ENCODE assay signal across 18 cellular contexts in genomic region chr6:62903263-62903662, GRCh38.
DNase-seq lines count a peak whose midpoint lies in the region; ATAC-seq, FAIRE-seq and TF ChIP-seq lines count a peak whose summit lies in the region.
"Had no signal": no experiment of that assay in that cellular context is flagged by ENCODE, and none has a peak within 500 bp of the region (broad histone marks: within the 10 kb centered on the region; RNA-seq: fewer than 3 reads in every experiment).

No MANE protein-coding gene starts in this region.

- no peak overlapping the region for H3K14ac ChIP-seq in IMR-90 (replicated peaks; ENCODE audit: low read depth, low read length)
- no peak overlapping the region for H3K14ac ChIP-seq in H1 (ENCODE audit: insufficient read length)

- H2BK20ac ChIP-seq in IMR-90 (ENCODE audit: low read depth, low read length) (no peak overlapping the region), H1 (ENCODE audit: low read length) (no peak overlapping the region)

- H4K8ac ChIP-seq in IMR-90 (ENCODE audit: low read depth in 2 of 2, low read length in 2 of 2) (no peak overlapping the region), H1 (ENCODE audit: extremely low read depth, insufficient read depth, low read length) (no peak overlapping the region)

- TF ChIP-seq EP300 in A549 (IDR thresholded peaks at IDR 0.05) (no peak), H1 (IDR thresholded peaks at IDR 0.05; ENCODE audit: borderline replicate concordance in 1 of 2, low read depth in 2 of 2, low read length in 2 of 2) (no peak)

- no peak overlapping the region for H2AK9ac ChIP-seq in IMR-90 (replicated peaks; ENCODE audit: low read depth, low read length, poor library complexity)

- H3K9ac ChIP-seq in IMR-90 (ENCODE audit: low read depth, low read length): no peak overlapping the region
- H3K9ac ChIP-seq in H1 (replicated peaks in 1 of 4; ENCODE audit: extremely low read depth in 1 of 4, low read depth in 3 of 4, low read length in 3 of 4): no peak overlapping the region
- H3K9ac ChIP-seq: BLaER1 treated with 17β-estradiol and CSF1 and Interleukin-3, amounts not matched to agents 10 nM and 100 nM had no signal

- no peak overlapping the region for H3K23ac ChIP-seq in IMR-90 (ENCODE audit: low read depth, low read length)
- no peak overlapping the region for H3K23ac ChIP-seq in H1 (ENCODE audit: insufficient read length)

- TF ChIP-seq CTCF in A549 (IDR thresholded peaks at IDR 0.05) (no peak), IMR-90 (conservative IDR thresholded peaks at IDR 0.05; ENCODE audit: low read depth, low read length) (no peak), H1 (IDR thresholded peaks at IDR 0.05; ENCODE audit: control extremely low read depth in 1 of 3, insufficient read depth in 1 of 3, low read depth in 1 of 3, low read length in 3 of 3) (no peak)

- H4K20me1 ChIP-seq in IMR-90 (ENCODE audit: insufficient read depth, low read length): no peaks in the 10 kb centered on the region
- H4K20me1 ChIP-seq in H1 (replicated peaks in 1 of 2; ENCODE audit: control insufficient read depth in 1 of 2, insufficient read depth in 2 of 2, low read length in 2 of 2): no peaks in the 10 kb centered on the region
- H4K20me1 ChIP-seq: BLaER1 treated with 17β-estradiol and CSF1 and Interleukin-3, amounts not matched to agents 10 nM and 100 nM had no signal

- no peak for ATAC-seq in A549
- no peak for ATAC-seq in IMR-90 (ENCODE audit: low read depth)
- ATAC-seq in GM21529 (IDR thresholded peaks at IDR 0.05; ENCODE audit: unreplicated experiment): no peak
- ATAC-seq: CD8-positive, alpha-beta T cell had no signal

- H3K79me2 ChIP-seq in H1 (ENCODE audit: control insufficient read depth in 1 of 2, insufficient read depth in 2 of 2, low read length in 2 of 2): no peaks in the 10 kb centered on the region

- 23% methylated on average over 1 of the region's 1 CpG for whole genome bisulfite sequencing in A549 (ENCODE audit: missing lambda C conversion rate)
- no CpG with 5 or more reads among the region's 1 CpG for WGBS in IMR-90 (ENCODE audit: extremely low coverage in 2 of 2, insufficient read length in 1 of 2), 2 experiments
- 87% methylated on average over 1 of the region's 1 CpG; no CpG with 5 or more reads in 1 of the 2 experiments for WGBS in H1 (ENCODE audit: extremely low coverage in 1 of 2, insufficient coverage in 1 of 2, insufficient read length in 1 of 2, insufficient replicate concordance in 2 of 2, low coverage in 1 of 2, low lambda C conversion rate in 2 of 2, missing lambda C conversion rate in 1 of 2), 2 experiments

- H2AK5ac ChIP-seq in IMR-90 (ENCODE audit: low read depth, low read length): no peak overlapping the region
- H2AK5ac ChIP-seq in H1 (ENCODE audit: low read depth, low read length): no peak overlapping the region

- TF ChIP-seq RAD21 in A549 (conservative IDR thresholded peaks at IDR 0.05 in 1 of 2, IDR thresholded peaks at IDR 0.05 in 1 of 2) (no peak), IMR-90 (IDR thresholded peaks at IDR 0.05; ENCODE audit: low read length) (no peak), H1 (IDR thresholded peaks at IDR 0.05 in 1 of 2, conservative IDR thresholded peaks at IDR 0.05 in 1 of 2; ENCODE audit: low read depth in 2 of 2, low read length in 2 of 2) (no peak)

- dilution Hi-C loops in IMR-90 (cut with HindIII; ENCODE audit: low sequenced_read_pairs, unreplicated experiment): no loop called here

- no peak overlapping the region for H3K4me3 ChIP-seq in A549
- no peak overlapping the region for H3K4me3 ChIP-seq in IMR-90 (ENCODE audit: insufficient read depth, low read depth, low read length)
- no peak overlapping the region for H3K4me3 ChIP-seq in H1 (ENCODE audit: extremely low read depth in 1 of 4, insufficient read depth in 2 of 4, low read depth in 3 of 4, low read length in 4 of 4)
- H3K4me3 ChIP-seq: BLaER1 treated with 17β-estradiol and CSF1 and Interleukin-3, amounts not matched to agents 10 nM and 100 nM had no signal

- H2AFZ ChIP-seq in IMR-90 (replicated peaks; ENCODE audit: low read length, poor library complexity): no peak overlapping the region
- no peak overlapping the region for H2AFZ ChIP-seq in H1 (ENCODE audit: low read length)

- no peaks in the 10 kb centered on the region for H3K27me3 ChIP-seq in IMR-90 (ENCODE audit: control insufficient read depth, insufficient read depth, low read length)
- H3K27me3 ChIP-seq in H1 (replicated peaks in 1 of 4; ENCODE audit: control insufficient read depth in 3 of 4, extremely low read depth in 1 of 4, insufficient read depth in 3 of 4, low read length in 3 of 4): no peaks in the 10 kb centered on the region
- H3K27me3 ChIP-seq: BLaER1 treated with 17β-estradiol and CSF1 and Interleukin-3, amounts not matched to agents 10 nM and 100 nM had no signal

- H4K5ac ChIP-seq in IMR-90 (ENCODE audit: low read depth, low read length) (no peak overlapping the region), H1 (ENCODE audit: insufficient read length, low read depth, low read length) (no peak overlapping the region)

- no peaks in the 10 kb centered on the region for H3K79me1 ChIP-seq in IMR-90 (ENCODE audit: low read depth in 1 of 2, low read length in 2 of 2)
- no peaks in the 10 kb centered on the region for H3K79me1 ChIP-seq in H1 (ENCODE audit: low read depth, low read length)

- H3K56ac ChIP-seq in IMR-90 (ENCODE audit: extremely low read depth, insufficient read depth, low read length) (no peak overlapping the region), H1 (replicated peaks; ENCODE audit: insufficient read length, low read depth, low read length) (no peak overlapping the region)

- no peak for DNase-seq in A549 (ENCODE audit: low read depth in 1 of 2, low spot score in 1 of 2)
- DNase-seq in IMR-90: no peak
- DNase-seq in H1 (ENCODE audit: low read depth in 1 of 2, low spot score in 2 of 2): no peak
- no peak for DNase-seq in NCI-H146 treated with DMSO at 0.1 percent for 48 hours (lab: John Stamatoyannopoulos, UW; ENCODE audit: unreplicated experiment)
- DNase-seq: 8988T; AML-193; Caco-2; Calu3; CD4-positive, alpha-beta T cell; CD8-positive, alpha-beta T cell; DMS79 treated with DMSO at 0.1 percent for 48 hours; GF-D8 had no signal

- no peak overlapping the region for H3K4me2 ChIP-seq in A549
- H3K4me2 ChIP-seq in IMR-90 (ENCODE audit: low read depth, low read length): no peak overlapping the region
- no peak overlapping the region for H3K4me2 ChIP-seq in H1 (ENCODE audit: insufficient read depth in 1 of 2, low read depth in 2 of 2, low read length in 2 of 2)
- H3K4me2 ChIP-seq: BLaER1 treated with 17β-estradiol and CSF1 and Interleukin-3, amounts not matched to agents 10 nM and 100 nM had no signal

- no peak for FAIRE-seq in A549 (lab: Jason Lieb, UNC)
- no peak for FAIRE-seq in H1 (lab: Jason Lieb, UNC)
- FAIRE-seq: A204.1, D721Med, GM12891 had no signal

- H3K27ac ChIP-seq in A549 (no peak overlapping the region), IMR-90 (ENCODE audit: insufficient read depth, low read length) (no peak overlapping the region), H1 (ENCODE audit: low read depth, low read length) (no peak overlapping the region)
- H3K27ac ChIP-seq: BLaER1 treated with 17β-estradiol and CSF1 and Interleukin-3, amounts not matched to agents 10 nM and 100 nM; C4-2B had no signal

- H3K36me3 ChIP-seq in IMR-90 (ENCODE audit: control insufficient read depth, insufficient read depth, low read length) (no peaks in the 10 kb centered on the region), H1 (ENCODE audit: control insufficient read depth in 2 of 4, insufficient read depth in 4 of 4, low read length in 3 of 4) (no peaks in the 10 kb centered on the region)
- H3K36me3 ChIP-seq: BLaER1 treated with 17β-estradiol and CSF1 and Interleukin-3, amounts not matched to agents 10 nM and 100 nM had no signal

- no TSS peak for BruUV-seq in IMR-90 (replicated peaks; lab: Mats Ljungman, UMichigan)

- H4K91ac ChIP-seq in IMR-90 (ENCODE audit: insufficient read depth, low read depth, low read length) (no peak overlapping the region), H1 (replicated peaks; ENCODE audit: insufficient read length, low read length) (no peak overlapping the region)

- CTCF ChIA-PET in A549 (lab: Yijun Ruan, JAX) (no interaction called here), IMR-90 (lab: Yijun Ruan, JAX) (no interaction called here), H1 (lab: Charles Lee; ENCODE audit: partially characterized antibody) (interaction anchor here (1.1 kb wide), 1 partner anchor 404 kb away, joined by 3 read pairs; no protein-coding TSS in a partner anchor)

- no peak overlapping the region for H3K18ac ChIP-seq in IMR-90 (ENCODE audit: low read depth, low read length)
- H3K18ac ChIP-seq in H1 (ENCODE audit: extremely low read depth, low read length): no peak overlapping the region

- POLR2A ChIA-PET in A549 (lab: Yijun Ruan, JAX) (no interaction called here), IMR-90 (lab: Charles Lee; ENCODE audit: unreplicated experiment) (no interaction called here), H1 (lab: Charles Lee; ENCODE audit: partially characterized antibody) (no interaction called here)

- no peak overlapping the region for H2BK15ac ChIP-seq in IMR-90 (ENCODE audit: low read depth, low read length)
- no peak overlapping the region for H2BK15ac ChIP-seq in H1 (ENCODE audit: low read length)

- H3K4ac ChIP-seq in IMR-90 (ENCODE audit: low read depth, low read length): no peak overlapping the region
- H3K4ac ChIP-seq in H1 (replicated peaks; ENCODE audit: insufficient read length, low read depth, low read length): no peak overlapping the region

- no peak overlapping the region for H2BK120ac ChIP-seq in IMR-90 (ENCODE audit: low read depth, low read length)
- no peak overlapping the region for H2BK120ac ChIP-seq in H1 (replicated peaks; ENCODE audit: low read depth, low read length)

- no peaks in the 10 kb centered on the region for H3K9me3 ChIP-seq in A549
- H3K9me3 ChIP-seq in IMR-90 (ENCODE audit: control insufficient read depth, insufficient read depth, low read length): peaks cover 6% of the 10 kb centered on the region; the same call in 1 of the 2 replicates
- no peaks in the 10 kb centered on the region for H3K9me3 ChIP-seq in H1 (ENCODE audit: insufficient read depth in 2 of 2, low read depth in 1 of 2, low read length in 1 of 2)
- H3K9me3 ChIP-seq: BLaER1 treated with 17β-estradiol and CSF1 and Interleukin-3, amounts not matched to agents 10 nM and 100 nM; Caco-2 had no signal

- in situ Hi-C loops in IMR-90 (cut with MboI; ENCODE audit: low sequenced_read_pairs): no loop called here

- H2BK5ac ChIP-seq in IMR-90 (ENCODE audit: low read depth, low read length, poor library complexity, severe bottlenecking) (no peak overlapping the region), H1 (ENCODE audit: low read depth, low read length) (no peak overlapping the region)

- H3K9me1 ChIP-seq in IMR-90 (ENCODE audit: insufficient read depth, low read length): no peaks in the 10 kb centered on the region

- H3K23me2 ChIP-seq in H1 (ENCODE audit: low read depth, low read length): no peaks in the 10 kb centered on the region

- no peak overlapping the region for H2BK12ac ChIP-seq in H1 (ENCODE audit: low read depth, low read length)

- TF ChIP-seq POLR2A in A549 (IDR thresholded peaks at IDR 0.05; ENCODE audit: low read length) (no peak), IMR-90 (IDR thresholded peaks at IDR 0.05; ENCODE audit: low read depth, low read length) (no peak), H1 (IDR thresholded peaks at IDR 0.05; ENCODE audit: control extremely low read depth in 1 of 2, low read depth in 2 of 2, low read length in 2 of 2) (no peak)

- intact Hi-C loops in IMR-90 (cut with micrococcal nuclease): no loop called here

- no peaks in the 10 kb centered on the region for H3K4me1 ChIP-seq in A549
- H3K4me1 ChIP-seq in IMR-90 (ENCODE audit: control insufficient read depth, insufficient read depth, low read length): no peaks in the 10 kb centered on the region
- no peaks in the 10 kb centered on the region for H3K4me1 ChIP-seq in H1 (replicated peaks in 1 of 4; ENCODE audit: control insufficient read depth in 3 of 4, insufficient read depth in 4 of 4, low read length in 3 of 4)
- H3K4me1 ChIP-seq: BLaER1 treated with 17β-estradiol and CSF1 and Interleukin-3, amounts not matched to agents 10 nM and 100 nM; Caco-2 had no signal

Comparison
In these comparisons a context has a peak if more than half of its experiments do, and no peak if none do; other contexts are left out.
1. Of the 18 proteins assayed by ChIP-seq in both H1 and A549: peak only in H1: none; only in A549: none; in both: MAFK; in neither: 17.